In the genomic region with DNA sequence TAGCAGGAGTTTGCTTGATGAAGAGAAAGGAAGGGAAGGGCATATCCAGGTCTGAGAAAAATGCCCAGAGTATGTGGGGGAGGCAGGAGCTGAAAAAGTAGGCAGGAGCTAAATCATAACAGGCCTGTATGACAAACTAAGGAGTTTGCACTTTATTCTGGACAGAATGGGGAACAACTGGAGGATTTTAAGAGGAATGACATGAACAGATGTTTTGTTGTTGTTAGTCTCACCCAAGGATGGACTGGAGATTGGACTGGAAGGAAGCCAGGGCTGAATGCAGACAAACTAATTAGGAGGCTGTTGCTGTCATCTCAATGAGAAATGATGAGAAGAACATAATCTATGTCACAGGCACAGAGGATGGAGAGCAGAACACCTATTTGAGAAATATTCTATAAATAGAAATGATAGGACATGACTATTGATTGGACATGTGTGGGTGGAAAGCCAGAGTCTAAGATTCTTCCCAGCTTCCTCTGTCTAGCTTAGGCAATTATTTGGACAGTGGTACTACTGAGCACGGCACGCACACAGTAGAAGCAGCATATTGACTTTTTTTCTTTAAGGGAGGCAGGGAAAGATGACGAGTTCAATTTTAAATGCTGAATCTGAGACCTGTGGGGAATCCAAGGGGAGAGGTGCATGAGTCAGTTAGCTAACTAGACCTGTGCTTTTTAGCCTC, we compare ENCODE assay signal across 8 cellular contexts. TPM values are rescaled to one million over a fixed set of nuclear protein-coding genes. Genes with fewer than 3 reads are reported as not detected.
DNase-seq lines count a peak whose midpoint lies in the region; ATAC-seq and TF ChIP-seq lines count a peak whose summit lies in the region.

No MANE protein-coding gene starts in this region.

- H3K4me3 ChIP-seq in RWPE2 (ENCODE audit: severe bottlenecking) (peak overlapping the region; percentile 95), esophagus (ENCODE audit: low read depth in 1 of 2, low read length in 2 of 2) (peak overlapping the region; percentile 17 to 68), neutrophil (ENCODE audit: low read depth in 1 of 2, low read length in 1 of 2) (peak overlapping the region; percentile 78 to 95)

- H3K36me3 ChIP-seq in RWPE2 (ENCODE audit: low read depth), result no peaks in the 10 kb centered on the region
- H3K36me3 ChIP-seq in esophagus (ENCODE audit: control insufficient read depth in 2 of 2, insufficient read depth in 2 of 2, low read length in 1 of 2), result no peaks in the 10 kb centered on the region
- H3K36me3 ChIP-seq in neutrophil, result no peaks in the 10 kb centered on the region

- no peaks in the 10 kb centered on the region for H3K27me3 Mint-ChIP-seq in activated T-cell treated with anti-CD3 and anti-CD28 coated beads, Interleukin-2, amount 50 U/mL, for 4 hours (ENCODE audit: low read depth)

- WGBS in esophagus, 2 donors, result 1 to 4% methylated on average over 3 of the region's 3 CpGs

- peaks cover 50% of the 10 kb centered on the region for H3K4me1 Mint-ChIP-seq in activated T-cell treated with anti-CD3 and anti-CD28 coated beads, Interleukin-2, amount 50 U/mL, for 4 hours (ENCODE audit: low read depth)

- H3K9me3 ChIP-seq in RWPE2 (ENCODE audit: severe bottlenecking) (no peaks in the 10 kb centered on the region), esophagus (ENCODE audit: control insufficient read depth in 2 of 2, insufficient read depth in 1 of 2, low read depth in 1 of 2, low read length in 1 of 2) (no peaks in the 10 kb centered on the region), neutrophil (no peaks in the 10 kb centered on the region)

- no peaks in the 10 kb centered on the region for H3K9me3 Mint-ChIP-seq in activated T-cell treated with anti-CD3 and anti-CD28 coated beads, Interleukin-2, amount 50 U/mL, for 4 hours

- ATAC-seq in activated T-cell treated with anti-CD3 and anti-CD28 coated beads, Interleukin-2, amount 50 U/mL, for 4 hours, result no peak
- peak; percentile 17 for ATAC-seq in RWPE2 (ENCODE audit: low read depth)

- DNase-seq in activated T-cell treated with anti-CD3 and anti-CD28 coated beads, Interleukin-2, amount 50 U/mL, for 4 hours, result no peak
- no peak for DNase-seq in activated T-cell treated with anti-CD3 and anti-CD28 coated beads, Interleukin-2, amount 50 U/mL, for 1 hour
- DNase-seq in RWPE2 (ENCODE audit: low spot score) (no peak), inferior parietal cortex (ENCODE audit: extremely low spot score) (no peak), DMS153 treated with DMSO at 0.1 percent for 48 hours (lab: John Stamatoyannopoulos, UW; ENCODE audit: unreplicated experiment) (no peak)
- DNase-seq in stimulated activated naive CD4-positive, alpha-beta T cell (lab: John Stamatoyannopoulos, UW), result no peak

- H3K4me1 ChIP-seq in RWPE2 (ENCODE audit: insufficient read depth, poor library complexity, severe bottlenecking) (peaks cover 24% of the 10 kb centered on the region), esophagus (ENCODE audit: control insufficient read depth in 2 of 2, insufficient read depth in 2 of 2, low read length in 1 of 2) (peaks cover 0 to 3% of the 10 kb centered on the region in 2 donors), neutrophil (ENCODE audit: control insufficient read depth in 1 of 2, insufficient read depth in 1 of 2, low read depth in 1 of 2, low read length in 1 of 2) (peaks cover 19 to 22% of the 10 kb centered on the region in 2 experiments)

- H3K36me3 Mint-ChIP-seq in activated T-cell treated with anti-CD3 and anti-CD28 coated beads, Interleukin-2, amount 50 U/mL, for 4 hours (ENCODE audit: insufficient read depth), result peaks cover 3% of the 10 kb centered on the region

- H3K4me3 Mint-ChIP-seq in activated T-cell treated with anti-CD3 and anti-CD28 coated beads, Interleukin-2, amount 50 U/mL, for 4 hours, result peak overlapping the region; percentile 100

- H3K27ac ChIP-seq in RWPE2 (ENCODE audit: poor library complexity, severe bottlenecking) (peak overlapping the region; percentile 73), esophagus (ENCODE audit: low read depth in 2 of 2, low read length in 1 of 2) (peak overlapping the region; percentile 45 to 98), neutrophil (no peak overlapping the region)

- no peak for TF ChIP-seq CTCF in RWPE2 (IDR thresholded peaks at IDR 0.05; ENCODE audit: poor library complexity, severe bottlenecking)
- TF ChIP-seq CTCF in neutrophil (IDR thresholded peaks at IDR 0.05), result no peak

- H3K27me3 ChIP-seq in RWPE2 (ENCODE audit: insufficient read depth, poor library complexity, severe bottlenecking), result no peaks in the 10 kb centered on the region
- no peaks in the 10 kb centered on the region for H3K27me3 ChIP-seq in esophagus (ENCODE audit: control insufficient read depth in 1 of 2, insufficient read depth in 2 of 2, low read length in 2 of 2)
- H3K27me3 ChIP-seq in neutrophil, result no peaks in the 10 kb centered on the region

RNA-seq across cellular contexts. Expression of a gene that starts 1.1 kb away (rescaled TPM):
- 10 to 100 TPM; 28.1 to 31.6 (median 30.1) TPM for total RNA-seq in activated T-cell treated with anti-CD3 and anti-CD28 coated beads, Interleukin-2, amount 50 U/mL, for 4 hours
- 10 to 100 TPM; 33.0 to 33.6 TPM for polyA plus RNA-seq in esophagus

RNA-seq across cellular contexts. Expression of a gene that starts 50.0 kb away (rescaled TPM):
- 100 to 1,000 TPM; 177 to 196 (median 189) TPM for total RNA-seq in activated T-cell treated with anti-CD3 and anti-CD28 coated beads, Interleukin-2, amount 50 U/mL, for 4 hours
- 10 to 100 TPM in 1 of 2 donors, 1 to 10 TPM in 1; 8.4 to 28.2 TPM for polyA plus RNA-seq in esophagus

Comparison
In these comparisons a context has a peak if more than half of its experiments do, and no peak if none do; other contexts are left out.
1. H3K4me3 ChIP-seq: peak in every context shown above with its lines; median percentile 95 in RWPE2; 86 in neutrophil; 42 in esophagus.